In the genomic region with DNA sequence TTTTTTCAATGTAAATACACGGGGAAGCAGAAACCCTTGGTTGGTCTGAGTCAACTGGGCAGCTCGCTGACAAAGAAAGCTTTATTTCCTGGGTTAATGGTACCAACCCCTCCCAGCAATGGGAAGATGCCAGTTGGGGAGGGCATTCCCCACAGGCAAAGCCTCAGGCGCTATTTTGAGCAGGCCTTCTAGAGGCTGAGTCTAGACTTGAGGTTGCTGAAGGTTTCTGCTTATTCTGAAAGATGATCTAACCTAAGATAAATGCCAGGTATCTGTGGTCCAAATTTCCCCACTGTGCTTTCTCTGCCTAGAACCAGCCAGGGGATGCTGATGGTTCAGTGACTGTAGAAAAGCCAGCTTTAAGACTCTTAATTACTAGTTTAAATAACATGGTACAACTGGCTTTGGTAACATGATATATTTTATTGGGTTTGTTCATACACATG, we compare ENCODE assay signal across 15 cellular contexts.
A peak's percentile ranks its signal among the peaks of the same experiment; 100 is the strongest.
DNase-seq lines count a peak whose midpoint lies in the region; ATAC-seq and TF ChIP-seq lines count a peak whose summit lies in the region.
"Had no signal": no experiment of that assay in that cellular context is flagged by ENCODE, and none has a peak within 500 bp of the region (broad histone marks: within the 10 kb centered on the region; RNA-seq: fewer than 3 reads in every experiment).

No MANE protein-coding gene starts in this region.

- no peaks in the 10 kb centered on the region for H3K9me3 Mint-ChIP-seq in activated CD8-positive, alpha-beta T cell treated with anti-CD3 and anti-CD28 coated beads for 36 hours
- no peaks in the 10 kb centered on the region for H3K9me3 Mint-ChIP-seq in activated CD8-positive, alpha-beta T cell treated with anti-CD3 and anti-CD28 coated beads, Interleukin-2, amount 10 ng/mL, durations not matched to agents 7 days and 5 days (ENCODE audit: insufficient read depth)
- no peaks in the 10 kb centered on the region for H3K9me3 Mint-ChIP-seq in stimulated activated naive CD8-positive, alpha-beta T cell treated with anti-CD3 and anti-CD28 coated beads, Interleukin-15, amount 100 ng/mL, for 72 hours
- H3K9me3 Mint-ChIP-seq in glutamatergic neuron (ENCODE audit: unreplicated experiment), result peaks cover 5% of the 10 kb centered on the region

- intact Hi-C loops in activated CD8-positive, alpha-beta T cell treated with anti-CD3 and anti-CD28 coated beads for 36 hours (cut with micrococcal nuclease), result no loop called here
- intact Hi-C loops in Right ventricle myocardium inferior (cut with DNase I), result no loop called here

- no peaks in the 10 kb centered on the region for H3K36me3 ChIP-seq in H7 (replicated peaks; ENCODE audit: control insufficient read depth, insufficient read depth, low read length)
- H3K36me3 ChIP-seq: pancreas had no signal

- no peak overlapping the region for H3K4me3 Mint-ChIP-seq in activated CD8-positive, alpha-beta T cell treated with anti-CD3 and anti-CD28 coated beads for 36 hours
- H3K4me3 Mint-ChIP-seq in activated CD8-positive, alpha-beta T cell treated with anti-CD3 and anti-CD28 coated beads, Interleukin-2, amount 10 ng/mL, durations not matched to agents 7 days and 5 days, result no peak overlapping the region
- H3K4me3 Mint-ChIP-seq in stimulated activated naive CD8-positive, alpha-beta T cell treated with anti-CD3 and anti-CD28 coated beads, Interleukin-15, amount 100 ng/mL, for 72 hours, result no peak overlapping the region
- no peak overlapping the region for H3K4me3 Mint-ChIP-seq in glutamatergic neuron (ENCODE audit: unreplicated experiment)

- H3K27ac Mint-ChIP-seq in activated CD8-positive, alpha-beta T cell treated with anti-CD3 and anti-CD28 coated beads for 36 hours, result no peak overlapping the region
- H3K27ac Mint-ChIP-seq in activated CD8-positive, alpha-beta T cell treated with anti-CD3 and anti-CD28 coated beads, Interleukin-2, amount 10 ng/mL, durations not matched to agents 7 days and 5 days, result no peak overlapping the region
- no peak overlapping the region for H3K27ac Mint-ChIP-seq in stimulated activated naive CD8-positive, alpha-beta T cell treated with anti-CD3 and anti-CD28 coated beads, Interleukin-15, amount 100 ng/mL, for 72 hours
- H3K27ac Mint-ChIP-seq in glutamatergic neuron (ENCODE audit: unreplicated experiment), result no peak overlapping the region

- peaks cover 5% of the 10 kb centered on the region for H3K4me1 Mint-ChIP-seq in activated CD8-positive, alpha-beta T cell treated with anti-CD3 and anti-CD28 coated beads for 36 hours (ENCODE audit: low read depth)
- H3K4me1 Mint-ChIP-seq in activated CD8-positive, alpha-beta T cell treated with anti-CD3 and anti-CD28 coated beads, Interleukin-2, amount 10 ng/mL, durations not matched to agents 7 days and 5 days (ENCODE audit: low read depth), result peaks cover 6% of the 10 kb centered on the region
- peaks cover 20% of the 10 kb centered on the region for H3K4me1 Mint-ChIP-seq in stimulated activated naive CD8-positive, alpha-beta T cell treated with anti-CD3 and anti-CD28 coated beads, Interleukin-15, amount 100 ng/mL, for 72 hours
- H3K4me1 Mint-ChIP-seq in glutamatergic neuron (ENCODE audit: low read depth, unreplicated experiment), result peaks cover 13% of the 10 kb centered on the region

- H3K36me3 Mint-ChIP-seq in activated CD8-positive, alpha-beta T cell treated with anti-CD3 and anti-CD28 coated beads for 36 hours (ENCODE audit: low read depth), result no peaks in the 10 kb centered on the region
- no peaks in the 10 kb centered on the region for H3K36me3 Mint-ChIP-seq in activated CD8-positive, alpha-beta T cell treated with anti-CD3 and anti-CD28 coated beads, Interleukin-2, amount 10 ng/mL, durations not matched to agents 7 days and 5 days (ENCODE audit: low read depth)
- H3K36me3 Mint-ChIP-seq in glutamatergic neuron (ENCODE audit: unreplicated experiment), result no peaks in the 10 kb centered on the region

- no peak overlapping the region for H3K4me3 ChIP-seq in H7 (ENCODE audit: insufficient read depth, low read depth, low read length)
- H3K4me3 ChIP-seq: pancreas had no signal

- no peaks in the 10 kb centered on the region for H3K27me3 Mint-ChIP-seq in activated CD8-positive, alpha-beta T cell treated with anti-CD3 and anti-CD28 coated beads for 36 hours
- no peaks in the 10 kb centered on the region for H3K27me3 Mint-ChIP-seq in activated CD8-positive, alpha-beta T cell treated with anti-CD3 and anti-CD28 coated beads, Interleukin-2, amount 10 ng/mL, durations not matched to agents 7 days and 5 days (ENCODE audit: low read depth)
- no peaks in the 10 kb centered on the region for H3K27me3 Mint-ChIP-seq in stimulated activated naive CD8-positive, alpha-beta T cell treated with anti-CD3 and anti-CD28 coated beads, Interleukin-15, amount 100 ng/mL, for 72 hours
- H3K27me3 Mint-ChIP-seq in glutamatergic neuron (ENCODE audit: unreplicated experiment), result no peaks in the 10 kb centered on the region

- no peak for TF ChIP-seq CTCF in activated CD8-positive, alpha-beta T cell treated with anti-CD3 and anti-CD28 coated beads for 36 hours (IDR thresholded peaks at IDR 0.05)
- no peak for TF ChIP-seq CTCF in glutamatergic neuron (IDR thresholded peaks at IDR 0.05; ENCODE audit: partially characterized antibody, unreplicated experiment)

- CTCF ChIA-PET in activated CD8-positive, alpha-beta T cell treated with anti-CD3 and anti-CD28 coated beads for 36 hours (lab: Charles Lee), result interaction anchor here (0.7 kb wide), 1 partner anchor 859 kb away, joined by 3 read pairs; no protein-coding TSS in a partner anchor
- CTCF ChIA-PET in activated CD8-positive, alpha-beta T cell treated with anti-CD3 and anti-CD28 coated beads, Interleukin-2, amount 10 ng/mL, durations not matched to agents 7 days and 5 days (lab: Charles Lee), result no interaction called here

- POLR2A ChIA-PET in activated CD8-positive, alpha-beta T cell treated with anti-CD3 and anti-CD28 coated beads for 36 hours (lab: Charles Lee), result no interaction called here
- POLR2A ChIA-PET in activated CD8-positive, alpha-beta T cell treated with anti-CD3 and anti-CD28 coated beads, Interleukin-2, amount 10 ng/mL, durations not matched to agents 7 days and 5 days (lab: Charles Lee), result interaction anchor here (0.9 kb wide), 1 partner anchor 438 kb away, joined by 3 read pairs; no protein-coding TSS in a partner anchor

- peak; percentile 60 for ATAC-seq in activated CD8-positive, alpha-beta T cell treated with anti-CD3 and anti-CD28 coated beads for 36 hours
- ATAC-seq in activated CD8-positive, alpha-beta T cell treated with anti-CD3 and anti-CD28 coated beads, Interleukin-2, amount 10 ng/mL, durations not matched to agents 7 days and 5 days, result no peak
- ATAC-seq in stimulated activated naive CD8-positive, alpha-beta T cell treated with anti-CD3 and anti-CD28 coated beads, Interleukin-15, amount 100 ng/mL, for 72 hours, result peak; percentile 95
- no peak for ATAC-seq in Right ventricle myocardium inferior
- ATAC-seq: pancreas had no signal

- no peaks in the 10 kb centered on the region for H3K27me3 ChIP-seq in H7 (ENCODE audit: control insufficient read depth, insufficient read depth, low read length)
- H3K27me3 ChIP-seq: pancreas had no signal

- peak; percentile 6 for DNase-seq in activated CD8-positive, alpha-beta T cell treated with anti-CD3 and anti-CD28 coated beads for 36 hours
- DNase-seq in activated CD8-positive, alpha-beta T cell treated with anti-CD3 and anti-CD28 coated beads, Interleukin-2, amount 10 ng/mL, durations not matched to agents 7 days and 5 days, result no peak
- DNase-seq in NCI-H69 (lab: John Stamatoyannopoulos, UW) (peak; percentile 86), foreskin melanocyte (peak; percentile 59), glutamatergic neuron (no peak), H7 (no peak), Right ventricle myocardium inferior (ENCODE audit: missing footprints) (no peak)
- peak in 1 of 2 donors; percentile 26 for DNase-seq in stimulated activated naive CD8-positive, alpha-beta T cell treated with anti-CD3 and anti-CD28 coated beads, Interleukin-15, amount 100 ng/mL, for 72 hours
- DNase-seq: ACHN; activated CD4-positive, CD25-positive, alpha-beta regulatory T cell; dermis blood vessel endothelial cell; KBM-7; NCI-H446; pancreas; SHP77 had no signal

Comparison
In these comparisons a context has a peak if more than half of its experiments do, and no peak if none do; other contexts are left out.
1. ATAC-seq: peak in activated CD8-positive, alpha-beta T cell treated with anti-CD3 and anti-CD28 coated beads for 36 hours (single experiment) and stimulated activated naive CD8-positive, alpha-beta T cell treated with anti-CD3 and anti-CD28 coated beads, Interleukin-15, amount 100 ng/mL, for 72 hours (single experiment); none in activated CD8-positive, alpha-beta T cell treated with anti-CD3 and anti-CD28 coated beads, Interleukin-2, amount 10 ng/mL, durations not matched to agents 7 days and 5 days (single experiment) and Right ventricle myocardium inferior (single experiment).
2. DNase-seq: peak in activated CD8-positive, alpha-beta T cell treated with anti-CD3 and anti-CD28 coated beads for 36 hours (single experiment), NCI-H69 (single experiment) and foreskin melanocyte (single experiment); none in activated CD8-positive, alpha-beta T cell treated with anti-CD3 and anti-CD28 coated beads, Interleukin-2, amount 10 ng/mL, durations not matched to agents 7 days and 5 days (single experiment), glutamatergic neuron (single experiment), H7 (single experiment) and Right ventricle myocardium inferior (single experiment).